ENCODE assay signal across 27 cellular contexts in genomic region chr2:209141142-209141541, GRCh38.
"Had no signal": no experiment of that assay in that cellular context is flagged by ENCODE, and none has a peak within 500 bp of the region (broad histone marks: within the 10 kb centered on the region; RNA-seq: fewer than 3 reads in every experiment).

No MANE protein-coding gene starts in this region.

- H3K27me3 ChIP-seq: heart right ventricle, hepatocyte, pancreas, spleen, suprapubic skin, tibial artery, upper lobe of right lung had no signal

- ATAC-seq: heart right ventricle; left colon; mucosa of descending colon; naive thymus-derived CD8-positive, alpha-beta T cell; pancreas; right cardiac atrium; sciatic nerve; stimulated activated effector memory CD8-positive, alpha-beta T cell treated with anti-CD3 and anti-CD28 coated beads, Interleukin-12 subunit alpha, Interleukin-12 subunit beta, amount 100 ng/mL, for 72 hours; upper lobe of right lung had no signal

- H3K27ac ChIP-seq: heart right ventricle, hepatocyte, left ventricle myocardium inferior, pancreas, prostate gland, skin epidermis, spleen, suprapubic skin, thoracic aorta, tibial artery, upper lobe of right lung had no signal

- H3K9me3 ChIP-seq: mucosa of descending colon, pancreas, prostate gland, suprapubic skin, thoracic aorta, tibial artery, upper lobe of right lung had no signal

- H2AFZ ChIP-seq: hepatocyte had no signal

- H3K79me2 ChIP-seq: hepatocyte had no signal

- H3K36me3 ChIP-seq: heart right ventricle, left ventricle myocardium inferior, pancreas, prostate gland, spleen, suprapubic skin, thoracic aorta, tibial artery, upper lobe of right lung had no signal

- H3K4me2 ChIP-seq: hepatocyte had no signal

- H3K4me1 ChIP-seq: left ventricle myocardium inferior, pancreas, prostate gland, spleen, suprapubic skin, tibial artery, upper lobe of right lung had no signal

- H3K4me3 ChIP-seq: heart right ventricle, hepatocyte, left ventricle myocardium inferior, lung, mucosa of descending colon, pancreas, prostate gland, skin epidermis, spleen, suprapubic skin, thoracic aorta, tibial artery, upper lobe of right lung had no signal

- DNase-seq: heart right ventricle; islet precursor cell; kidney glomerular epithelial cell; left colon; left ventricle myocardium inferior; midbrain; mucosa of descending colon; naive thymus-derived CD8-positive, alpha-beta T cell; nucleus accumbens; pancreas; posterior cingulate gyrus; retina; right cardiac atrium; spleen; stimulated activated CD4-positive, alpha-beta T cell treated with anti-CD3 and anti-CD28 coated beads, Interleukin-4, amount 100 ng/mL, for 24 hours; stimulated activated naive CD4-positive, alpha-beta T cell; tibial artery; trophoblast cell; upper lobe of right lung had no signal
